16 cellular contexts compared by ENCODE assay signal in the genomic region with DNA sequence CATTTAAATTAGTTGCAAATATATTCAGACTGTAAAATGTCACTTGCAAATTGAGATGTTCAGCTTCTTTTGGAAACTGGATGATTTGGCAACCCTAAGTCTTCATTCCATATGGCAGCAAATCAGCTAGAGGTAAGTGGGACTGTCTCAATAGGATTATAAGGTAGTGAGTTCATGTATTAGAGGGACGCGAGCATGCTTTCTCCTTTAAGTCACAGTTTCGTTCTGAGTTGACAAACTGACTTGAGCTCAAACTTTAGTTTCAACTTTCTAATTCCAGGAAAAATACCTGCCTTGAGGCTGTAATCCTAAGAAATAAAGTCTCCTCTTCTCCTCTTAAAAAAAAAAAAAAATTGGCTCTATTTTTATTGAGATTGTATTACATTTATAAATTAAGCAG. TPM values are rescaled to one million over a fixed set of nuclear protein-coding genes. Genes with fewer than 3 reads are reported as not detected.
DNase-seq lines count a peak whose midpoint lies in the region; ATAC-seq and TF ChIP-seq lines count a peak whose summit lies in the region.
"Had no signal": no experiment of that assay in that cellular context is flagged by ENCODE, and none has a peak within 500 bp of the region (broad histone marks: within the 10 kb centered on the region; RNA-seq: fewer than 3 reads in every experiment).

No MANE protein-coding gene starts in this region.

- H3K27me3 Mint-ChIP-seq in activated naive CD8-positive, alpha-beta T cell treated with anti-CD3 and anti-CD28 coated beads, Interleukin-2, amount 10 ng/mL, durations not matched to agents 7 days and 5 days: no peaks in the 10 kb centered on the region
- no peaks in the 10 kb centered on the region for H3K27me3 Mint-ChIP-seq in activated naive CD8-positive, alpha-beta T cell treated with anti-CD3 and anti-CD28 coated beads for 36 hours
- peaks cover 1% of the 10 kb centered on the region for H3K27me3 Mint-ChIP-seq in GM23338 (ENCODE audit: insufficient read depth, low read depth, poor library complexity)
- H3K27me3 Mint-ChIP-seq: naive thymus-derived CD4-positive, alpha-beta T cell had no signal

- H3K9me2 ChIP-seq in GM23338 (ENCODE audit: insufficient read depth): no peaks in the 10 kb centered on the region

- H3K36me3 ChIP-seq in GM23338 (ENCODE audit: insufficient read depth): no peaks in the 10 kb centered on the region
- H3K36me3 ChIP-seq: right lobe of liver, thyroid gland had no signal

- no peak overlapping the region for H2AFZ ChIP-seq in GM23338

- no peaks in the 10 kb centered on the region for H3K27me3 ChIP-seq in GM23338 (ENCODE audit: insufficient read depth)
- H3K27me3 ChIP-seq: right lobe of liver, thyroid gland had no signal

- peak overlapping the region; percentile 56 for H3K4me3 Mint-ChIP-seq in activated naive CD8-positive, alpha-beta T cell treated with anti-CD3 and anti-CD28 coated beads, Interleukin-2, amount 10 ng/mL, durations not matched to agents 7 days and 5 days
- H3K4me3 Mint-ChIP-seq in activated naive CD8-positive, alpha-beta T cell treated with anti-CD3 and anti-CD28 coated beads for 36 hours: no peak overlapping the region
- no peak overlapping the region for H3K4me3 Mint-ChIP-seq in GM23338
- H3K4me3 Mint-ChIP-seq: dendritic cell treated with granulocyte-macrophage colony-stimulating factor and Interleukin-4, amounts not matched to agents 40 ng/mL and 50 ng/mL, for 4 days had no signal

- no peaks in the 10 kb centered on the region for H3K79me2 ChIP-seq in GM23338 (replicated peaks; ENCODE audit: insufficient read depth)

- H4K20me1 ChIP-seq in GM23338 (replicated peaks; ENCODE audit: insufficient read depth): no peaks in the 10 kb centered on the region

- H3K4me1 ChIP-seq in GM23338 (ENCODE audit: insufficient read depth): peaks cover 11% of the 10 kb centered on the region; the same call in 1 of the 2 replicates
- H3K4me1 ChIP-seq: right lobe of liver, thyroid gland had no signal

- no peak overlapping the region for H3K27ac ChIP-seq in GM23338 (ENCODE audit: low read depth)
- H3K27ac ChIP-seq in caudate nucleus (ENCODE audit: low read depth, low read length): no peak overlapping the region
- H3K27ac ChIP-seq: right lobe of liver, thyroid gland had no signal

- POLR2A ChIA-PET in activated naive CD8-positive, alpha-beta T cell treated with anti-CD3 and anti-CD28 coated beads, Interleukin-2, amount 10 ng/mL, durations not matched to agents 7 days and 5 days (lab: Charles Lee): interaction anchor here (0.6 to 1.1 kb wide), 6 partner anchors 11 to 286 kb away, joined by 3 to 10 read pairs (median 5); a partner anchor contains a TSS

- no peak overlapping the region for H3K4me3 ChIP-seq in GM23338
- H3K4me3 ChIP-seq: right lobe of liver, thyroid gland had no signal

- ATAC-seq in activated naive CD8-positive, alpha-beta T cell treated with anti-CD3 and anti-CD28 coated beads, Interleukin-2, amount 10 ng/mL, durations not matched to agents 7 days and 5 days (ENCODE audit: low read depth): peak; percentile 58
- ATAC-seq in GM21717 (IDR thresholded peaks at IDR 0.05; ENCODE audit: unreplicated experiment) (peak; percentile 55), HG03432 (IDR thresholded peaks at IDR 0.05; ENCODE audit: unreplicated experiment) (peak; percentile 72), GM23338 (no peak)
- ATAC-seq: naive thymus-derived CD4-positive, alpha-beta T cell; right lobe of liver; SK-N-SH treated with all-trans-retinoic acid at 6 μM for 48 hours had no signal

- H3K4me1 Mint-ChIP-seq in activated naive CD8-positive, alpha-beta T cell treated with anti-CD3 and anti-CD28 coated beads, Interleukin-2, amount 10 ng/mL, durations not matched to agents 7 days and 5 days: peaks cover 48% of the 10 kb centered on the region
- H3K4me1 Mint-ChIP-seq in activated naive CD8-positive, alpha-beta T cell treated with anti-CD3 and anti-CD28 coated beads for 36 hours: peaks cover 36% of the 10 kb centered on the region
- H3K4me1 Mint-ChIP-seq in GM23338: peaks cover 16% of the 10 kb centered on the region

- H3K4me2 ChIP-seq in GM23338: no peak overlapping the region

- peaks cover 6% of the 10 kb centered on the region for H3K36me3 Mint-ChIP-seq in activated naive CD8-positive, alpha-beta T cell treated with anti-CD3 and anti-CD28 coated beads, Interleukin-2, amount 10 ng/mL, durations not matched to agents 7 days and 5 days
- H3K36me3 Mint-ChIP-seq in activated naive CD8-positive, alpha-beta T cell treated with anti-CD3 and anti-CD28 coated beads for 36 hours: peaks cover 2% of the 10 kb centered on the region
- H3K36me3 Mint-ChIP-seq in GM23338 (ENCODE audit: low read depth): no peaks in the 10 kb centered on the region

- H3K9me3 Mint-ChIP-seq in activated naive CD8-positive, alpha-beta T cell treated with anti-CD3 and anti-CD28 coated beads, Interleukin-2, amount 10 ng/mL, durations not matched to agents 7 days and 5 days: no peaks in the 10 kb centered on the region
- no peaks in the 10 kb centered on the region for H3K9me3 Mint-ChIP-seq in activated naive CD8-positive, alpha-beta T cell treated with anti-CD3 and anti-CD28 coated beads for 36 hours
- H3K9me3 Mint-ChIP-seq in GM23338: no peaks in the 10 kb centered on the region
- H3K9me3 Mint-ChIP-seq: dendritic cell treated with granulocyte-macrophage colony-stimulating factor and Interleukin-4, amounts not matched to agents 40 ng/mL and 50 ng/mL, for 4 days had no signal

- DNase-seq in activated naive CD8-positive, alpha-beta T cell treated with anti-CD3 and anti-CD28 coated beads, Interleukin-2, amount 10 ng/mL, durations not matched to agents 7 days and 5 days: no peak
- DNase-seq in activated naive CD8-positive, alpha-beta T cell treated with anti-CD3 and anti-CD28 coated beads for 36 hours: no peak
- DNase-seq in NCI-H1436 treated with DMSO at 0.1 percent for 48 hours (lab: John Stamatoyannopoulos, UW) (no peak), GM23338 (ENCODE audit: low spot score) (no peak), caudate nucleus (lab: John Stamatoyannopoulos, UW) (no peak), NCI-H748 treated with DMSO at 0.1 percent for 48 hours (lab: John Stamatoyannopoulos, UW) (no peak)
- DNase-seq: DND-41; naive thymus-derived CD4-positive, alpha-beta T cell; NCI-H1092 treated with DMSO at 0.1 percent for 48 hours; NCI-H69; right lobe of liver; thyroid gland had no signal

- H3F3A ChIP-seq in GM23338 (replicated peaks; ENCODE audit: low read depth): no peaks in the 10 kb centered on the region

- H3K27ac Mint-ChIP-seq in activated naive CD8-positive, alpha-beta T cell treated with anti-CD3 and anti-CD28 coated beads, Interleukin-2, amount 10 ng/mL, durations not matched to agents 7 days and 5 days: peak overlapping the region; percentile 61
- no peak overlapping the region for H3K27ac Mint-ChIP-seq in activated naive CD8-positive, alpha-beta T cell treated with anti-CD3 and anti-CD28 coated beads for 36 hours
- no peak overlapping the region for H3K27ac Mint-ChIP-seq in GM23338
- H3K27ac Mint-ChIP-seq: dendritic cell treated with granulocyte-macrophage colony-stimulating factor and Interleukin-4, amounts not matched to agents 40 ng/mL and 50 ng/mL, for 4 days had no signal

- TF ChIP-seq CTCF in GM23338 (conservative IDR thresholded peaks at IDR 0.05; ENCODE audit: low read depth in 2 of 2): no peak

TF ChIP-seq in GM23338, 12 proteins besides CTCF, POLR2A, EP300 and RAD21:
- TF ChIP-seq, protein P1, sequence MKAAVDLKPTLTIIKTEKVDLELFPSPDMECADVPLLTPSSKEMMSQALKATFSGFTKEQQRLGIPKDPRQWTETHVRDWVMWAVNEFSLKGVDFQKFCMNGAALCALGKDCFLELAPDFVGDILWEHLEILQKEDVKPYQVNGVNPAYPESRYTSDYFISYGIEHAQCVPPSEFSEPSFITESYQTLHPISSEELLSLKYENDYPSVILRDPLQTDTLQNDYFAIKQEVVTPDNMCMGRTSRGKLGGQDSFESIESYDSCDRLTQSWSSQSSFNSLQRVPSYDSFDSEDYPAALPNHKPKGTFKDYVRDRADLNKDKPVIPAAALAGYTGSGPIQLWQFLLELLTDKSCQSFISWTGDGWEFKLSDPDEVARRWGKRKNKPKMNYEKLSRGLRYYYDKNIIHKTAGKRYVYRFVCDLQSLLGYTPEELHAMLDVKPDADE (IDR thresholded peaks at IDR 0.05): no peak
- TF ChIP-seq ZNF331 (CRISPR knock-in tag; IDR thresholded peaks at IDR 0.05; ENCODE audit: low read depth) (no peak), NANOG (IDR thresholded peaks at IDR 0.05; ENCODE audit: borderline replicate concordance) (no peak)

RNA-seq across cellular contexts. Expression of a gene that starts 44.2 kb away (rescaled TPM):
- 10 to 100 TPM; 51.8 to 57.2 TPM for total RNA-seq in activated naive CD8-positive, alpha-beta T cell treated with anti-CD3 and anti-CD28 coated beads, Interleukin-2, amount 10 ng/mL, durations not matched to agents 7 days and 5 days
- total RNA-seq in activated naive CD8-positive, alpha-beta T cell treated with anti-CD3 and anti-CD28 coated beads for 36 hours: 10 to 100 TPM; 45.4 to 48.1 TPM
- 32.2 and 35.0 TPM in 2 replicates for total RNA-seq in GM23338 (2014; rRNA removed; shearing (Covaris generic))
- polyA plus RNA-seq in GM23338 (2016; fragmentation: Nextera tagmentation; extraction: Ambion mirVana): 11.1 TPM in 2 replicates
